ENCODE assay signal across 22 cellular contexts in genomic region chr19:44767295-44768180, GRCh38. TPM values are rescaled to one million over a fixed set of nuclear protein-coding genes. Genes with fewer than 3 reads are reported as not detected.
A peak's percentile ranks its signal among the peaks of the same experiment; 100 is the strongest.
DNase-seq lines count a peak whose midpoint lies in the region; ATAC-seq, FAIRE-seq and TF ChIP-seq lines count a peak whose summit lies in the region.
"Had no signal": no experiment of that assay in that cellular context is flagged by ENCODE, and none has a peak within 500 bp of the region (broad histone marks: within the 10 kb centered on the region; RNA-seq: fewer than 3 reads in every experiment).

No MANE protein-coding gene starts in this region.

- no peak overlapping the region for H2AFZ ChIP-seq in astrocyte (ENCODE audit: low read depth, low read length)
- H2AFZ ChIP-seq: parathyroid adenoma had no signal

- DNase-seq in A549 (ENCODE audit: low read depth in 1 of 2, low spot score in 1 of 2) (no peak), MV-4-11 (lab: John Stamatoyannopoulos, UW) (peak; percentile 82), astrocyte (ENCODE audit: low read depth) (no peak), GM13976 (ENCODE audit: low spot score) (no peak), amniotic stem cell (lab: John Stamatoyannopoulos, UW) (no peak), HEK293T (ENCODE audit: extremely low spot score) (no peak)
- no peak for DNase-seq in CD4-positive, CD25-positive, alpha-beta regulatory T cell
- DNase-seq: activated CD8-positive, alpha-beta memory T cell treated with anti-CD3 and anti-CD28 coated beads, Interleukin-2, amount 50 U/mL, for 48 hours; effector CD4-positive, alpha-beta T cell; lower lobe of right lung; NCI-H1436; SW 1271; WERI-Rb-1 had no signal

- peak overlapping the region in 2 of 3 donors; percentile 82 to 95 for H3K27ac Mint-ChIP-seq in CD4-positive, CD25-positive, alpha-beta regulatory T cell
- no peak overlapping the region for H3K27ac Mint-ChIP-seq in astrocyte (ENCODE audit: unreplicated experiment)

- no peak for TF ChIP-seq RAD21 in A549 (conservative IDR thresholded peaks at IDR 0.05 in 1 of 2, IDR thresholded peaks at IDR 0.05 in 1 of 2)

- no peak for TF ChIP-seq POLR2A in A549 (IDR thresholded peaks at IDR 0.05; ENCODE audit: low read length)

- CTCF ChIA-PET in A549 (lab: Yijun Ruan, JAX) (interaction anchor here (0.7 to 48.5 kb wide), 14 partner anchors 10 to 191 kb away, joined by 3 to 1899 read pairs (median 4); partner anchors contain the start of gene BCL3), HEK293T (lab: Yijun Ruan, JAX) (interaction anchor here (3.7 kb wide), 1 partner anchor 44 kb away, joined by 18 read pairs; no protein-coding TSS in a partner anchor)

- no peaks in the 10 kb centered on the region for H3K36me3 ChIP-seq in CD4-positive, CD25-positive, alpha-beta regulatory T cell (ENCODE audit: control insufficient read depth, insufficient read depth, low read length)
- H3K36me3 ChIP-seq in astrocyte (ENCODE audit: insufficient read depth, low read length) = no peaks in the 10 kb centered on the region
- H3K36me3 ChIP-seq: heart left ventricle, lower lobe of right lung, suprapubic skin, WERI-Rb-1 had no signal

- no peaks in the 10 kb centered on the region for H3K9me3 Mint-ChIP-seq in CD4-positive, CD25-positive, alpha-beta regulatory T cell
- H3K9me3 Mint-ChIP-seq in astrocyte (ENCODE audit: unreplicated experiment) = peaks cover 9% of the 10 kb centered on the region

- H3K79me2 ChIP-seq in astrocyte (ENCODE audit: insufficient read depth, low read length) = no peaks in the 10 kb centered on the region
- H3K79me2 ChIP-seq: parathyroid adenoma had no signal

- H3K4me1 Mint-ChIP-seq in CD4-positive, CD25-positive, alpha-beta regulatory T cell = peaks cover 0 to 46% (median 22%) of the 10 kb centered on the region in 4 donors
- H3K4me1 Mint-ChIP-seq in astrocyte (ENCODE audit: low read depth, unreplicated experiment) = peaks cover 4% of the 10 kb centered on the region

- H3K27me3 ChIP-seq in CD4-positive, CD25-positive, alpha-beta regulatory T cell (ENCODE audit: control insufficient read depth, insufficient read depth, low read length) = no peaks in the 10 kb centered on the region
- no peaks in the 10 kb centered on the region for H3K27me3 ChIP-seq in astrocyte (ENCODE audit: insufficient read depth, low read length)
- H3K27me3 ChIP-seq: heart left ventricle, suprapubic skin had no signal

- no peaks in the 10 kb centered on the region for H3K9me3 ChIP-seq in A549
- H3K9me3 ChIP-seq in CD4-positive, CD25-positive, alpha-beta regulatory T cell (ENCODE audit: control insufficient read depth in 2 of 2, low read length in 2 of 2) = no peaks in the 10 kb centered on the region
- peaks cover 4% of the 10 kb centered on the region for H3K9me3 ChIP-seq in astrocyte (ENCODE audit: insufficient read depth, low read depth, low read length)
- H3K9me3 ChIP-seq: lower lobe of right lung, suprapubic skin had no signal

- TF ChIP-seq EP300 in A549 (IDR thresholded peaks at IDR 0.05) = no peak

- FAIRE-seq in A549 (lab: Jason Lieb, UNC) = no peak
- no peak for FAIRE-seq in astrocyte (lab: Jason Lieb, UNC)
- FAIRE-seq: H54, islet of Langerhans had no signal

- no peaks in the 10 kb centered on the region for H3K27me3 Mint-ChIP-seq in CD4-positive, CD25-positive, alpha-beta regulatory T cell
- peaks cover 2% of the 10 kb centered on the region for H3K27me3 Mint-ChIP-seq in astrocyte (ENCODE audit: low read depth, unreplicated experiment)

- H3K27ac ChIP-seq in A549 = peak overlapping the region; percentile 56 to 88
- H3K27ac ChIP-seq in CD4-positive, CD25-positive, alpha-beta regulatory T cell (ENCODE audit: insufficient read depth, low read length, poor library complexity, severe bottlenecking) = no peak overlapping the region
- no peak overlapping the region for H3K27ac ChIP-seq in astrocyte (ENCODE audit: low read depth, low read length)
- H3K27ac ChIP-seq: lower lobe of right lung, parathyroid adenoma, suprapubic skin, WERI-Rb-1 had no signal

- H3K4me3 ChIP-seq in A549 (no peak overlapping the region), astrocyte (ENCODE audit: insufficient read depth, low read depth, low read length) (no peak overlapping the region)
- H3K4me3 ChIP-seq in CD4-positive, CD25-positive, alpha-beta regulatory T cell (ENCODE audit: low read depth, low read length) = no peak overlapping the region
- H3K4me3 ChIP-seq: heart left ventricle, lower lobe of right lung, suprapubic skin had no signal

- no peak overlapping the region for H3K4me2 ChIP-seq in A549
- H3K4me2 ChIP-seq in astrocyte (ENCODE audit: low read length) = no peak overlapping the region

- H3K36me3 Mint-ChIP-seq in CD4-positive, CD25-positive, alpha-beta regulatory T cell = no peaks in the 10 kb centered on the region
- peaks cover 2% of the 10 kb centered on the region for H3K36me3 Mint-ChIP-seq in astrocyte (ENCODE audit: low read depth, unreplicated experiment)

- no peak overlapping the region for H3K9ac ChIP-seq in astrocyte (ENCODE audit: low read length)
- H3K9ac ChIP-seq: parathyroid adenoma had no signal

- POLR2A ChIA-PET in A549 (lab: Yijun Ruan, JAX) (interaction anchor here (2.1 kb wide), 1 partner anchor 22 kb away, joined by 6 read pairs; no protein-coding TSS in a partner anchor), HEK293T (lab: Yijun Ruan, JAX) (no interaction called here)

- H3K4me3 Mint-ChIP-seq in CD4-positive, CD25-positive, alpha-beta regulatory T cell = peak overlapping the region in 1 of 4 donors; percentile 55
- peak overlapping the region; percentile 21 for H3K4me3 Mint-ChIP-seq in astrocyte (ENCODE audit: unreplicated experiment)

- WGBS in A549 (ENCODE audit: missing lambda C conversion rate) = 72% methylated on average over 11 of the region's 11 CpGs

- H4K20me1 ChIP-seq in astrocyte (ENCODE audit: insufficient read depth, low read length) = no peaks in the 10 kb centered on the region

- in situ Hi-C loops in GM13976 (cut with MboI; ENCODE audit: low sequenced_read_pairs, unreplicated experiment) = no loop called here

- H3K4me1 ChIP-seq in A549 = peaks cover 47% of the 10 kb centered on the region
- H3K4me1 ChIP-seq in CD4-positive, CD25-positive, alpha-beta regulatory T cell (ENCODE audit: control insufficient read depth, insufficient read depth, low read length, poor library complexity, severe bottlenecking) = peaks cover 16% of the 10 kb centered on the region
- H3K4me1 ChIP-seq in astrocyte (ENCODE audit: insufficient read depth, low read length) = no peaks in the 10 kb centered on the region
- H3K4me1 ChIP-seq: parathyroid adenoma had no signal

- ATAC-seq in A549 (no peak), HG03442 (IDR thresholded peaks at IDR 0.05; ENCODE audit: unreplicated experiment) (no peak)
- ATAC-seq in CD4-positive, CD25-positive, alpha-beta regulatory T cell (ENCODE audit: low read depth in 2 of 2) = no peak
- ATAC-seq: heart left ventricle, lower lobe of right lung had no signal

- TF ChIP-seq CTCF in A549 (IDR thresholded peaks at IDR 0.05) = no peak
- no peak for TF ChIP-seq CTCF in astrocyte (IDR thresholded peaks at IDR 0.05; ENCODE audit: insufficient read depth, low read depth, low read length)
- no peak for TF ChIP-seq CTCF in GM13976 (IDR thresholded peaks at IDR 0.05; ENCODE audit: borderline replicate concordance, control extremely low read depth, extremely low read depth, insufficient read depth, missing control alignments)

TF ChIP-seq in A549, 52 proteins besides CTCF, POLR2A, EP300 and RAD21 (continues in another document):
- no peak for TF ChIP-seq ZNF302 (CRISPR knock-in tag; IDR thresholded peaks at IDR 0.05)
- TF ChIP-seq MAX (IDR thresholded peaks at IDR 0.05) = no peak

TF ChIP-seq in HEK293T, 16 proteins besides CTCF, POLR2A, EP300 and RAD21:
- TF ChIP-seq L3MBTL2 (conservative IDR thresholded peaks at IDR 0.05) = no peak

RNA-seq across cellular contexts. Expression of gene CBLC, which starts 10.2 kb away (rescaled TPM):
- not detected in 2 replicates for polyA plus RNA-seq in A549 (2011; rRNA removed)
- 0.09 and 0.16 TPM in 2 replicates for polyA plus RNA-seq in A549 (2012; cell fraction: cytosol; rRNA removed)
- polyA plus RNA-seq in A549 (2012; cell fraction: nucleus; rRNA removed) = 0.16 and 0.21 TPM in 2 replicates
- polyA plus RNA-seq in A549 (2017; fragmentation: RNase III; extraction: RNeasy Plus Mini Kit Qiagen cat#74134 plus additional on column Dnase treatment) = not detected in 3 replicates
- 0.29 TPM in 1 of 2 replicates, not detected in the other for polyA minus RNA-seq in A549 (2011; rRNA and poly(A)+ RNA removed)
- not detected for total RNA-seq in CD4-positive, CD25-positive, alpha-beta regulatory T cell
- polyA plus RNA-seq in CD4-positive, CD25-positive, alpha-beta regulatory T cell = not detected
- not detected in 2 replicates for total RNA-seq in astrocyte
- total RNA-seq: cardiac septum, G401, heart left ventricle, RPMI7951 had no signal

RNA-seq across cellular contexts. Expression of gene BCL3, which starts 19.0 kb away (rescaled TPM):
- polyA plus RNA-seq in A549 (2011; rRNA removed) (22.6 and 25.3 TPM in 2 replicates), A549 (2017; fragmentation: RNase III; extraction: RNeasy Plus Mini Kit Qiagen cat#74134 plus additional on column Dnase treatment) (49.6 to 80.7 TPM (median 72.1 TPM) in 3 replicates)
- polyA plus RNA-seq in A549 (2012; cell fraction: cytosol; rRNA removed) = 103 and 138 TPM in 2 replicates
- 302 and 387 TPM in 2 replicates for polyA plus RNA-seq in A549 (2012; cell fraction: nucleus; rRNA removed)
- 27.4 and 33.8 TPM in 2 replicates for polyA minus RNA-seq in A549 (2011; rRNA and poly(A)+ RNA removed)
- total RNA-seq in CD4-positive, CD25-positive, alpha-beta regulatory T cell = 231 TPM
- polyA plus RNA-seq in CD4-positive, CD25-positive, alpha-beta regulatory T cell = 10 to 100 TPM in 1 of 4 donors, 1 to 10 TPM in 3; 3.4 to 12.5 (median 5.4) TPM
- 16.9 and 17.3 TPM in 2 replicates for total RNA-seq in astrocyte

RNA-seq across cellular contexts. Expression of gene BCAM, which starts 41.4 kb away (rescaled TPM):
- polyA plus RNA-seq in A549 (2011; rRNA removed) (15.2 and 18.4 TPM in 2 replicates), A549 (2017; fragmentation: RNase III; extraction: RNeasy Plus Mini Kit Qiagen cat#74134 plus additional on column Dnase treatment) (77.5 to 102 TPM (median 88.1 TPM) in 3 replicates)
- polyA plus RNA-seq in A549 (2012; cell fraction: cytosol; rRNA removed) = 62.2 and 88.1 TPM in 2 replicates
- 183 and 239 TPM in 2 replicates for polyA plus RNA-seq in A549 (2012; cell fraction: nucleus; rRNA removed)
- 8.1 and 25.5 TPM in 2 replicates for polyA minus RNA-seq in A549 (2011; rRNA and poly(A)+ RNA removed)
- total RNA-seq in CD4-positive, CD25-positive, alpha-beta regulatory T cell = not detected
- not detected for polyA plus RNA-seq in CD4-positive, CD25-positive, alpha-beta regulatory T cell
- 11.5 and 14.0 TPM in 2 replicates for total RNA-seq in astrocyte

Comparison
In these comparisons a context has a peak if more than half of its experiments do, and no peak if none do; other contexts are left out.
1. H3K27ac ChIP-seq: peak in A549 (2 of 2); none in CD4-positive, CD25-positive, alpha-beta regulatory T cell (single experiment) and astrocyte (single experiment).
2. RNA of gene BCL3, which starts 19.0 kb away (total RNA-seq): 231 TPM in CD4-positive, CD25-positive, alpha-beta regulatory T cell (single experiment); 16.9 to 17.3 TPM in astrocyte; every median in the first group is over 10 times any median in the second.
3. RNA of gene BCAM, which starts 41.4 kb away (total RNA-seq): 11.5 to 14.0 TPM in astrocyte; not detected in CD4-positive, CD25-positive, alpha-beta regulatory T cell (single experiment); every median in the first group is over 10 times any median in the second.